18 cellular contexts compared by ENCODE assay signal in the genomic region with DNA sequence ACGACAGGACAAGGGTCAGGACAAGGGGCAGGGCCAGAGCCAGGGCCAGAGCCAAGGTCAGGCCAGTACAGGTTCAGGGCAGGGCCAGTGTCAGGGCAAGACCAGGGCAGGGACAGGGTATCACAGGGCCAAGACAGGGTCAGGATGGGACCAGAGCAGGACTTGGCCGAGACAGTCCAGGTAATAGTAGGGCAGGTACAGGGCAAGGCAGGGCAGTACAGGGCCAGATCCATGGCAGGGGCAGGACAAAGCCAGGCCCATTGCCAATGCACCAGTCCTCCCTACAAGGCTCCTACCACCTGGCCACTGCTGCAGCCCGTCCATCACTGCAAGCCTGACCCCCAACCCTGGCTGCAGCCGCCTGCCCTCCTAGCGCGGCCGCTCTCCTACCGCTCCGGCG. TPM values are rescaled to one million over a fixed set of nuclear protein-coding genes. Genes with fewer than 3 reads are reported as not detected.
"Had no signal": no experiment of that assay in that cellular context is flagged by ENCODE, and none has a peak within 500 bp of the region (broad histone marks: within the 10 kb centered on the region; RNA-seq: fewer than 3 reads in every experiment).

No MANE protein-coding gene starts in this region.

RNA-seq across cellular contexts. Expression of gene TP53TG3F, which starts 50.5 kb away (rescaled TPM):
- total RNA-seq: activated naive CD4-positive, alpha-beta T cell treated with anti-CD3 and anti-CD28 coated beads for 36 hours; activated naive CD4-positive, alpha-beta T cell treated with anti-CD3 and anti-CD28 coated beads, Interleukin-2, amount 50 U/mL, for 72 hours; activated naive CD8-positive, alpha-beta T cell treated with anti-CD3 and anti-CD28 coated beads for 36 hours; activated naive CD8-positive, alpha-beta T cell treated with anti-CD3 and anti-CD28 coated beads, Interleukin-2, amount 10 ng/mL, durations not matched to agents 7 days and 5 days; activated T-cell treated with anti-CD3 and anti-CD28 coated beads, Interleukin-2, amount 50 U/mL, for 4 hours; activated T-cell treated with anti-CD3 and anti-CD28 coated beads, Interleukin-2, amount 50 U/mL, for 72 hours; activated T-helper 1 cell treated with anti-CD3 and anti-CD28 coated beads, Interleukin-12 subunit alpha, Interleukin-12 subunit beta, Interleukin-2, Interleukin-4 antibody, amounts not matched to agents 30 ng/mL and 10 ng/mL and 1 ng/mL, durations not matched to agents 14 hours and 24 hours and 36 hours; activated T-helper 17 cell treated with anti-CD3 and anti-CD28 coated beads, Interleukin-2, amount 50 U/mL, for 72 hours; activated T-helper 2 cell treated with anti-CD3 and anti-CD28 coated beads, Interferon-gamma antibody, Interleukin-2, Interleukin-4, amounts not matched to agents 10 μg/mL and 5 μg/mL and 100 μg/mL, durations not matched to agents 14 hours and 24 hours and 36 hours; aorta; ascending aorta; astrocyte; body of pancreas; breast epithelium; bronchial epithelial cell; cardiac muscle cell; cardiac septum had no signal
- polyA plus RNA-seq: adipose tissue, aorta, cardiac muscle cell had no signal
